In the genomic region with DNA sequence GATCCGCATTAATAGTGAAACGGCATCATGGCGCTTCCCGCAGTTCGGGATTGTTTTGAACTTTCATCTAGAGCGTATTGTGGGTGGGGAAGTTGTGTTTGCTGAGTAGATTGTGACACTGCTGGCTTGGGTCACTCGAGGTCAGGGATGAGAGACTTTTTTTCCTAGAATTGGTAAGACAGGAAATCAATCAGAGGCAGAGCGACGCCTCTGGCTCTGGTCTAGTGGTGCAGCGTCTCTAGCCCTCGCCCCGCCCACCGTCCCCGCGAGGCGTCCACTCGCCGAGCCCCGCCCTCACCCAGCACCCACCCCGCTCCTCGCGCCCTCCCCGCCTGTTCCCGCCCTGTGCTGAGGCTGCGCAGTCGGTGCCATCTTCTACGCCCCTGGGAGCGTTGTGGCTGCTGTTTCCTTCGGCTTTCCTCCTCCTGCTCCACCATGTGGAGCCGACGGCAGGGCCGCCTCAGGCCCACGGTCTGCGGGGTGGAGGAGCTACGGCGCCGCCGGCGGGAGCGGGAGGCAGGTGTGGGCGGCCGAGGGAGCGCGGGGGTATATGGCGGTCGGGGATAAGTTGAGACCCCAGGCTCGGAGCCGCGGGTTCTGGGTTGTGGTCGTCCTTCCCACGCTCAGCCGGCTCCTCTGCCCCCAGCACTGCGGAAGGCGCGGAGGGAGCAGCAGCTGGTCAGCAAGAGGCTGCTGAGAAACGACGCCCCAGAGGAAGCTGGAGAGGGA, we compare ENCODE assay signal across 1 cellular context.
TF ChIP-seq lines count a peak whose summit lies in the region.

A gene (plus strand): TSS at position 359 of the 729 bp plus-strand sequence. CDS start 77 bp downstream, at position 436.

TF ChIP-seq in HepG2, 621 proteins besides CTCF, POLR2A, EP300 and RAD21 (continued from another document and continues in another):
- TF ChIP-seq, protein P1, sequence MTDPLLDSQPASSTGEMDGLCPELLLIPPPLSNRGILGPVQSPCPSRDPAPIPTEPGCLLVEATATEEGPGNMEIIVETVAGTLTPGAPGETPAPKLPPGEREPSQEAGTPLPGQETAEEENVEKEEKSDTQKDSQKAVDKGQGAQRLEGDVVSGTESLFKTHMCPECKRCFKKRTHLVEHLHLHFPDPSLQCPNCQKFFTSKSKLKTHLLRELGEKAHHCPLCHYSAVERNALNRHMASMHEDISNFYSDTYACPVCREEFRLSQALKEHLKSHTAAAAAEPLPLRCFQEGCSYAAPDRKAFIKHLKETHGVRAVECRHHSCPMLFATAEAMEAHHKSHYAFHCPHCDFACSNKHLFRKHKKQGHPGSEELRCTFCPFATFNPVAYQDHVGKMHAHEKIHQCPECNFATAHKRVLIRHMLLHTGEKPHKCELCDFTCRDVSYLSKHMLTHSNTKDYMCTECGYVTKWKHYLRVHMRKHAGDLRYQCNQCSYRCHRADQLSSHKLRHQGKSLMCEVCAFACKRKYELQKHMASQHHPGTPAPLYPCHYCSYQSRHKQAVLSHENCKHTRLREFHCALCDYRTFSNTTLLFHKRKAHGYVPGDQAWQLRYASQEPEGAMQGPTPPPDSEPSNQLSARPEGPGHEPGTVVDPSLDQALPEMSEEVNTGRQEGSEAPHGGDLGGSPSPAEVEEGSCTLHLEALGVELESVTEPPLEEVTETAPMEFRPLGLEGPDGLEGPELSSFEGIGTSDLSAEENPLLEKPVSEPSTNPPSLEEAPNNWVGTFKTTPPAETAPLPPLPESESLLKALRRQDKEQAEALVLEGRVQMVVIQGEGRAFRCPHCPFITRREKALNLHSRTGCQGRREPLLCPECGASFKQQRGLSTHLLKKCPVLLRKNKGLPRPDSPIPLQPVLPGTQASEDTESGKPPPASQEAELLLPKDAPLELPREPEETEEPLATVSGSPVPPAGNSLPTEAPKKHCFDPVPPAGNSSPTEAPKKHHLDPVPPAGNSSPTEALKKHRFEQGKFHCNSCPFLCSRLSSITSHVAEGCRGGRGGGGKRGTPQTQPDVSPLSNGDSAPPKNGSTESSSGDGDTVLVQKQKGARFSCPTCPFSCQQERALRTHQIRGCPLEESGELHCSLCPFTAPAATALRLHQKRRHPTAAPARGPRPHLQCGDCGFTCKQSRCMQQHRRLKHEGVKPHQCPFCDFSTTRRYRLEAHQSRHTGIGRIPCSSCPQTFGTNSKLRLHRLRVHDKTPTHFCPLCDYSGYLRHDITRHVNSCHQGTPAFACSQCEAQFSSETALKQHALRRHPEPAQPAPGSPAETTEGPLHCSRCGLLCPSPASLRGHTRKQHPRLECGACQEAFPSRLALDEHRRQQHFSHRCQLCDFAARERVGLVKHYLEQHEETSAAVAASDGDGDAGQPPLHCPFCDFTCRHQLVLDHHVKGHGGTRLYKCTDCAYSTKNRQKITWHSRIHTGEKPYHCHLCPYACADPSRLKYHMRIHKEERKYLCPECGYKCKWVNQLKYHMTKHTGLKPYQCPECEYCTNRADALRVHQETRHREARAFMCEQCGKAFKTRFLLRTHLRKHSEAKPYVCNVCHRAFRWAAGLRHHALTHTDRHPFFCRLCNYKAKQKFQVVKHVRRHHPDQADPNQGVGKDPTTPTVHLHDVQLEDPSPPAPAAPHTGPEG (CRISPR knock-in tag; IDR thresholded peaks at IDR 0.05), result no peak
- TF ChIP-seq TOPORS (CRISPR knock-in tag; IDR thresholded peaks at IDR 0.05) (no peak), NCOA5 (CRISPR knock-in tag; IDR thresholded peaks at IDR 0.05) (no peak), ZNF562 (CRISPR knock-in tag; IDR thresholded peaks at IDR 0.05; ENCODE audit: borderline replicate concordance) (0 out of 2 replicates have a peak, but pooled peaks have one; percentile 20), ZNF549 (CRISPR knock-in tag; IDR thresholded peaks at IDR 0.05) (no peak), FOSL2 (CRISPR knock-in tag; IDR thresholded peaks at IDR 0.05) (peak; percentile 73), ZNF850 (CRISPR knock-in tag; conservative IDR thresholded peaks at IDR 0.05) (no peak), YY1 (IDR thresholded peaks at IDR 0.05; ENCODE audit: insufficient read depth, insufficient replicate concordance, low read depth, low read length) (peak; percentile 64), POLR2AphosphoS2 (IDR thresholded peaks at IDR 0.05; ENCODE audit: low read depth, low read length) (no peak), MYNN (CRISPR knock-in tag; IDR thresholded peaks at IDR 0.05; ENCODE audit: low read depth) (no peak), ZNF615 (CRISPR knock-in tag; IDR thresholded peaks at IDR 0.05; ENCODE audit: borderline replicate concordance) (no peak), NR2F2 (IDR thresholded peaks at IDR 0.05; ENCODE audit: borderline replicate concordance, low read depth) (peak; percentile 85), NR2F6 (IDR thresholded peaks at IDR 0.05) (peak; percentile 93), NR2F6 (CRISPR knock-in tag; IDR thresholded peaks at IDR 0.05) (peak; percentile 96), RBM39 (IDR thresholded peaks at IDR 0.05; ENCODE audit: low read depth, low read length, poor library complexity, severe bottlenecking) (peak; percentile 85), ADNP (CRISPR knock-in tag; IDR thresholded peaks at IDR 0.05) (no peak), RARA (CRISPR knock-in tag; IDR thresholded peaks at IDR 0.05) (peak; percentile 94), RELA (CRISPR knock-in tag; IDR thresholded peaks at IDR 0.05) (no peak), KLF13 (CRISPR knock-in tag; IDR thresholded peaks at IDR 0.05) (0 out of 2 replicates have a peak, but pooled peaks have one; percentile 47), ZNF431 (CRISPR knock-in tag; IDR thresholded peaks at IDR 0.05; ENCODE audit: borderline replicate concordance, low read depth) (peak; percentile 75; the same call in 1 of the 2 replicates), ZC3H4 (CRISPR knock-in tag; IDR thresholded peaks at IDR 0.05; ENCODE audit: borderline replicate concordance) (peak; percentile 7; the same call in 1 of the 2 replicates), MIER2 (CRISPR knock-in tag; IDR thresholded peaks at IDR 0.05) (no peak), ZMAT3 (CRISPR knock-in tag; conservative IDR thresholded peaks at IDR 0.05) (no peak), ZNF501 (CRISPR knock-in tag; IDR thresholded peaks at IDR 0.05) (peak; percentile 78; the same call in 1 of the 2 replicates), SPEN (CRISPR knock-in tag; IDR thresholded peaks at IDR 0.05; ENCODE audit: low read depth) (peak; percentile 82), SYNCRIP (IDR thresholded peaks at IDR 0.05; ENCODE audit: insufficient read depth, low read depth, low read length) (no peak), MZF1 (CRISPR knock-in tag; IDR thresholded peaks at IDR 0.05; ENCODE audit: borderline replicate concordance) (0 out of 2 replicates have a peak, but pooled peaks have one; percentile 63), CREM (IDR thresholded peaks at IDR 0.05) (peak; percentile 70; the same call in 1 of the 2 replicates), CREM (CRISPR knock-in tag; IDR thresholded peaks at IDR 0.05) (no peak), ZNF44 (CRISPR knock-in tag; IDR thresholded peaks at IDR 0.05) (no peak), AGO1 (IDR thresholded peaks at IDR 0.05; ENCODE audit: low read depth, low read length, poor library complexity, severe bottlenecking) (peak; percentile 62), PCBP1 (IDR thresholded peaks at IDR 0.05; ENCODE audit: borderline replicate concordance, low read depth, low read length) (no peak; the same call in 1 of the 2 replicates), ZNF598 (CRISPR knock-in tag; IDR thresholded peaks at IDR 0.05; ENCODE audit: borderline replicate concordance) (peak; percentile 47; the same call in 1 of the 2 replicates), RFX3 (CRISPR knock-in tag; IDR thresholded peaks at IDR 0.05) (no peak), HNF4G (IDR thresholded peaks at IDR 0.05; ENCODE audit: borderline replicate concordance, low read depth, low read length) (peak; percentile 73; the same call in 1 of the 2 replicates), HNF4G (CRISPR knock-in tag; IDR thresholded peaks at IDR 0.05; ENCODE audit: borderline replicate concordance, low read depth) (no peak; the same call in 1 of the 2 replicates), TSC22D2 (CRISPR knock-in tag; IDR thresholded peaks at IDR 0.05; ENCODE audit: borderline replicate concordance) (peak; percentile 74; the same call in 1 of the 2 replicates), XBP1 (CRISPR knock-in tag; IDR thresholded peaks at IDR 0.05) (no peak), AGO2 (optimal IDR thresholded peaks at IDR 0.05; ENCODE audit: low read depth, low read length) (peak; percentile 85), RORA (CRISPR knock-in tag; IDR thresholded peaks at IDR 0.05) (no peak)
- TF ChIP-seq, protein P2, sequence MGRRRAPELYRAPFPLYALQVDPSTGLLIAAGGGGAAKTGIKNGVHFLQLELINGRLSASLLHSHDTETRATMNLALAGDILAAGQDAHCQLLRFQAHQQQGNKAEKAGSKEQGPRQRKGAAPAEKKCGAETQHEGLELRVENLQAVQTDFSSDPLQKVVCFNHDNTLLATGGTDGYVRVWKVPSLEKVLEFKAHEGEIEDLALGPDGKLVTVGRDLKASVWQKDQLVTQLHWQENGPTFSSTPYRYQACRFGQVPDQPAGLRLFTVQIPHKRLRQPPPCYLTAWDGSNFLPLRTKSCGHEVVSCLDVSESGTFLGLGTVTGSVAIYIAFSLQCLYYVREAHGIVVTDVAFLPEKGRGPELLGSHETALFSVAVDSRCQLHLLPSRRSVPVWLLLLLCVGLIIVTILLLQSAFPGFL (CRISPR knock-in tag; IDR thresholded peaks at IDR 0.05), result no peak
- TF ChIP-seq, protein P3, sequence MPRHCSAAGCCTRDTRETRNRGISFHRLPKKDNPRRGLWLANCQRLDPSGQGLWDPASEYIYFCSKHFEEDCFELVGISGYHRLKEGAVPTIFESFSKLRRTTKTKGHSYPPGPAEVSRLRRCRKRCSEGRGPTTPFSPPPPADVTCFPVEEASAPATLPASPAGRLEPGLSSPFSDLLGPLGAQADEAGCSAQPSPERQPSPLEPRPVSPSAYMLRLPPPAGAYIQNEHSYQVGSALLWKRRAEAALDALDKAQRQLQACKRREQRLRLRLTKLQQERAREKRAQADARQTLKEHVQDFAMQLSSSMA (CRISPR knock-in tag; IDR thresholded peaks at IDR 0.05), result no peak
- TF ChIP-seq, protein P4, sequence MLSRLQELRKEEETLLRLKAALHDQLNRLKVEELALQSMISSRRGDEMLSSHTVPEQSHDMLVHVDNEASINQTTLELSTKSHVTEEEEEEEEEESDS (CRISPR knock-in tag; IDR thresholded peaks at IDR 0.05; ENCODE audit: borderline replicate concordance), result no peak
- TF ChIP-seq, protein P5, sequence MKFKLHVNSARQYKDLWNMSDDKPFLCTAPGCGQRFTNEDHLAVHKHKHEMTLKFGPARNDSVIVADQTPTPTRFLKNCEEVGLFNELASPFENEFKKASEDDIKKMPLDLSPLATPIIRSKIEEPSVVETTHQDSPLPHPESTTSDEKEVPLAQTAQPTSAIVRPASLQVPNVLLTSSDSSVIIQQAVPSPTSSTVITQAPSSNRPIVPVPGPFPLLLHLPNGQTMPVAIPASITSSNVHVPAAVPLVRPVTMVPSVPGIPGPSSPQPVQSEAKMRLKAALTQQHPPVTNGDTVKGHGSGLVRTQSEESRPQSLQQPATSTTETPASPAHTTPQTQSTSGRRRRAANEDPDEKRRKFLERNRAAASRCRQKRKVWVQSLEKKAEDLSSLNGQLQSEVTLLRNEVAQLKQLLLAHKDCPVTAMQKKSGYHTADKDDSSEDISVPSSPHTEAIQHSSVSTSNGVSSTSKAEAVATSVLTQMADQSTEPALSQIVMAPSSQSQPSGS (CRISPR knock-in tag; IDR thresholded peaks at IDR 0.05), result peak; percentile 84
- TF ChIP-seq, protein P6, sequence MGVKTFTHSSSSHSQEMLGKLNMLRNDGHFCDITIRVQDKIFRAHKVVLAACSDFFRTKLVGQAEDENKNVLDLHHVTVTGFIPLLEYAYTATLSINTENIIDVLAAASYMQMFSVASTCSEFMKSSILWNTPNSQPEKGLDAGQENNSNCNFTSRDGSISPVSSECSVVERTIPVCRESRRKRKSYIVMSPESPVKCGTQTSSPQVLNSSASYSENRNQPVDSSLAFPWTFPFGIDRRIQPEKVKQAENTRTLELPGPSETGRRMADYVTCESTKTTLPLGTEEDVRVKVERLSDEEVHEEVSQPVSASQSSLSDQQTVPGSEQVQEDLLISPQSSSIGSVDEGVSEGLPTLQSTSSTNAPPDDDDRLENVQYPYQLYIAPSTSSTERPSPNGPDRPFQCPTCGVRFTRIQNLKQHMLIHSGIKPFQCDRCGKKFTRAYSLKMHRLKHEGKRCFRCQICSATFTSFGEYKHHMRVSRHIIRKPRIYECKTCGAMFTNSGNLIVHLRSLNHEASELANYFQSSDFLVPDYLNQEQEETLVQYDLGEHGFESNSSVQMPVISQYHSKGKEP (CRISPR knock-in tag; IDR thresholded peaks at IDR 0.05), result no peak
- TF ChIP-seq, protein P7, sequence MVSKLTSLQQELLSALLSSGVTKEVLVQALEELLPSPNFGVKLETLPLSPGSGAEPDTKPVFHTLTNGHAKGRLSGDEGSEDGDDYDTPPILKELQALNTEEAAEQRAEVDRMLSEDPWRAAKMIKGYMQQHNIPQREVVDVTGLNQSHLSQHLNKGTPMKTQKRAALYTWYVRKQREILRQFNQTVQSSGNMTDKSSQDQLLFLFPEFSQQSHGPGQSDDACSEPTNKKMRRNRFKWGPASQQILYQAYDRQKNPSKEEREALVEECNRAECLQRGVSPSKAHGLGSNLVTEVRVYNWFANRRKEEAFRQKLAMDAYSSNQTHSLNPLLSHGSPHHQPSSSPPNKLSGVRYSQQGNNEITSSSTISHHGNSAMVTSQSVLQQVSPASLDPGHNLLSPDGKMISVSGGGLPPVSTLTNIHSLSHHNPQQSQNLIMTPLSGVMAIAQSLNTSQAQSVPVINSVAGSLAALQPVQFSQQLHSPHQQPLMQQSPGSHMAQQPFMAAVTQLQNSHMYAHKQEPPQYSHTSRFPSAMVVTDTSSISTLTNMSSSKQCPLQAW (CRISPR knock-in tag; IDR thresholded peaks at IDR 0.05), result peak; percentile 89
- TF ChIP-seq, protein P8, sequence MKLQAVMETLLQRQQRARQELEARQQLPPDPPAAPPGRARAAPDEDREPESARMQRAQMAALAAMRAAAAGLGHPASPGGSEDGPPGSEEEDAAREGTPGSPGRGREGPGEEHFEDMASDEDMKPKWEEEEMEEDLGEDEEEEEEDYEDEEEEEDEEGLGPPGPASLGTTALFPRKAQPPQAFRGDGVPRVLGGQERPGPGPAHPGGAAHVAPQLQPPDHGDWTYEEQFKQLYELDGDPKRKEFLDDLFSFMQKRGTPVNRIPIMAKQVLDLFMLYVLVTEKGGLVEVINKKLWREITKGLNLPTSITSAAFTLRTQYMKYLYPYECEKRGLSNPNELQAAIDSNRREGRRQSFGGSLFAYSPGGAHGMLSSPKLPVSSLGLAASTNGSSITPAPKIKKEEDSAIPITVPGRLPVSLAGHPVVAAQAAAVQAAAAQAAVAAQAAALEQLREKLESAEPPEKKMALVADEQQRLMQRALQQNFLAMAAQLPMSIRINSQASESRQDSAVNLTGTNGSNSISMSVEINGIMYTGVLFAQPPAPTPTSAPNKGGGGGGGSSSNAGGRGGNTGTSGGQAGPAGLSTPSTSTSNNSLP (IDR thresholded peaks at IDR 0.05; ENCODE audit: low read depth, low read length), result peak; percentile 95
- TF ChIP-seq, protein P9, sequence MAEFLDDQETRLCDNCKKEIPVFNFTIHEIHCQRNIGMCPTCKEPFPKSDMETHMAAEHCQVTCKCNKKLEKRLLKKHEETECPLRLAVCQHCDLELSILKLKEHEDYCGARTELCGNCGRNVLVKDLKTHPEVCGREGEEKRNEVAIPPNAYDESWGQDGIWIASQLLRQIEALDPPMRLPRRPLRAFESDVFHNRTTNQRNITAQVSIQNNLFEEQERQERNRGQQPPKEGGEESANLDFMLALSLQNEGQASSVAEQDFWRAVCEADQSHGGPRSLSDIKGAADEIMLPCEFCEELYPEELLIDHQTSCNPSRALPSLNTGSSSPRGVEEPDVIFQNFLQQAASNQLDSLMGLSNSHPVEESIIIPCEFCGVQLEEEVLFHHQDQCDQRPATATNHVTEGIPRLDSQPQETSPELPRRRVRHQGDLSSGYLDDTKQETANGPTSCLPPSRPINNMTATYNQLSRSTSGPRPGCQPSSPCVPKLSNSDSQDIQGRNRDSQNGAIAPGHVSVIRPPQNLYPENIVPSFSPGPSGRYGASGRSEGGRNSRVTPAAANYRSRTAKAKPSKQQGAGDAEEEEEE (CRISPR knock-in tag; IDR thresholded peaks at IDR 0.05; ENCODE audit: borderline replicate concordance), result no peak
